8 cellular contexts compared by ENCODE assay signal in genomic region chr1:211698161-211699026, GRCh38. TPM values are rescaled to one million over a fixed set of nuclear protein-coding genes. Genes with fewer than 3 reads are reported as not detected.
DNase-seq lines count a peak whose midpoint lies in the region; ATAC-seq and TF ChIP-seq lines count a peak whose summit lies in the region.

No MANE protein-coding gene starts in this region.

- H3K27ac ChIP-seq in KMS-11 (no peak overlapping the region), trophoblast cell (ENCODE audit: low read depth, low read length) (no peak overlapping the region), transverse colon (no peak overlapping the region)

- no peak overlapping the region for H2BK120ac ChIP-seq in trophoblast cell (ENCODE audit: insufficient read depth, low read length, poor library complexity)

- no peak overlapping the region for H3K18ac ChIP-seq in trophoblast cell (ENCODE audit: low read length)

- no peak overlapping the region for H3K14ac ChIP-seq in trophoblast cell (ENCODE audit: low read length)

- ATAC-seq in GM21723 (IDR thresholded peaks at IDR 0.05; ENCODE audit: unreplicated experiment) = peak; percentile 62
- peak; percentile 87 for ATAC-seq in Right ventricle myocardium inferior

- intact Hi-C loops in Right ventricle myocardium inferior (cut with DNase I) (loop anchor here (1.0 to 2.0 kb wide), 2 partner anchors 132 to 246 kb away; partner anchors contain the start of gene LPGAT1), transverse colon (cut with DNase I; ENCODE audit: low total_unique reads) (no loop called here)

- H2BK12ac ChIP-seq in trophoblast cell (ENCODE audit: low read length) = no peak overlapping the region

- peaks cover 2% of the 10 kb centered on the region for H3K9me3 ChIP-seq in trophoblast cell (ENCODE audit: insufficient read depth, low read depth, low read length)
- no peaks in the 10 kb centered on the region for H3K9me3 ChIP-seq in transverse colon

- TF ChIP-seq EP300 in transverse colon (IDR thresholded peaks at IDR 0.05; ENCODE audit: low read depth) = no peak

- H4K91ac ChIP-seq in trophoblast cell (ENCODE audit: low read depth, low read length) = no peak overlapping the region

- no peak overlapping the region for H2BK5ac ChIP-seq in trophoblast cell (ENCODE audit: low read depth, low read length, poor library complexity)

- H3K27me3 ChIP-seq in KMS-11 (ENCODE audit: insufficient read depth, low read depth) = no peaks in the 10 kb centered on the region
- no peaks in the 10 kb centered on the region for H3K27me3 ChIP-seq in trophoblast cell (ENCODE audit: insufficient read depth, low read length)
- no peaks in the 10 kb centered on the region for H3K27me3 ChIP-seq in transverse colon

- H4K8ac ChIP-seq in trophoblast cell (ENCODE audit: low read depth, low read length) = no peak overlapping the region

- H3K4me2 ChIP-seq in KMS-11 (peak overlapping the region; percentile 27), trophoblast cell (ENCODE audit: low read length) (peak overlapping the region; percentile 61)

- no peaks in the 10 kb centered on the region for H3K79me1 ChIP-seq in trophoblast cell (ENCODE audit: low read length)

- H3K4me1 ChIP-seq in KMS-11 (ENCODE audit: low read depth, poor library complexity, severe bottlenecking) (peaks cover 5% of the 10 kb centered on the region), trophoblast cell (ENCODE audit: control insufficient read depth in 1 of 2, insufficient read depth in 2 of 2, low read length in 2 of 2) (peaks cover 0 to 5% of the 10 kb centered on the region in 2 experiments), transverse colon (peaks cover 0 to 8% (median 3%) of the 10 kb centered on the region in 4 donors)

- H2AK5ac ChIP-seq in trophoblast cell (ENCODE audit: low read length) = no peak overlapping the region

- no peak overlapping the region for H4K12ac ChIP-seq in trophoblast cell (ENCODE audit: low read depth, low read length)

- no peaks in the 10 kb centered on the region for H4K20me1 ChIP-seq in KMS-11 (ENCODE audit: insufficient read depth)

- H3K79me2 ChIP-seq in KMS-11 (ENCODE audit: insufficient read depth, low read depth) (no peaks in the 10 kb centered on the region), trophoblast cell (ENCODE audit: control insufficient read depth, insufficient read depth, low read length, poor library complexity) (no peaks in the 10 kb centered on the region)

- H3K36me3 ChIP-seq in KMS-11 (ENCODE audit: insufficient read depth) = no peaks in the 10 kb centered on the region
- H3K36me3 ChIP-seq in trophoblast cell (ENCODE audit: control insufficient read depth in 1 of 2, insufficient read depth in 2 of 2, low read length in 2 of 2) = no peaks in the 10 kb centered on the region
- H3K36me3 ChIP-seq in transverse colon = no peaks in the 10 kb centered on the region

- no peak for TF ChIP-seq POLR2A in transverse colon (IDR thresholded peaks at IDR 0.05)

- H3K4ac ChIP-seq in trophoblast cell (ENCODE audit: low read depth, low read length) = no peak overlapping the region

- in situ Hi-C loops in transverse colon (cut with MboI; ENCODE audit: low pct_ligation_motif_present in 1 of 4, low pct_unique_long_range_greater_than_20kb in 1 of 4, low sequenced_read_pairs in 3 of 4) = loop anchor here in 2 of 4 donors (25.0 kb wide), 2 partner anchors 739 to 764 kb away; partner anchors contain the start of gene NENF (in 1 of the 2)

- no CpG with 5 or more reads among the region's 29 CpGs for WGBS in trophoblast cell (ENCODE audit: extremely low coverage, insufficient coverage, insufficient read length)
- WGBS in transverse colon (ENCODE audit: low coverage in 1 of 2), 2 donors = 24 to 67% methylated on average over 6 to 17 of the region's 29 CpGs

- H3K23ac ChIP-seq in trophoblast cell (ENCODE audit: low read length) = no peak overlapping the region

- H3K9ac ChIP-seq in KMS-11 (no peak overlapping the region), trophoblast cell (ENCODE audit: low read length) (no peak overlapping the region)

- DNase-seq in DMS153 treated with DMSO at 0.1 percent for 48 hours (lab: John Stamatoyannopoulos, UW; ENCODE audit: unreplicated experiment) (peak; percentile 85), SK-N-DZ (ENCODE audit: low spot score) (peak; percentile 56), Right ventricle myocardium inferior (ENCODE audit: missing footprints) (peak; percentile 95), trophoblast cell (peak; percentile 58 to 83), transverse colon (peak; percentile 85)
- DNase-seq in activated naive CD4-positive, alpha-beta T cell treated with anti-CD3 and anti-CD28 coated beads, Interleukin-2, amount 50 U/mL, for 16 hours = peak; percentile 78

- H3K4me3 ChIP-seq in KMS-11 (IDR thresholded peaks at IDR 0.05; ENCODE audit: insufficient read depth, low read depth, low read length) (no peak overlapping the region), trophoblast cell (ENCODE audit: low read depth, low read length) (no peak overlapping the region), transverse colon (peak overlapping the region in 2 of 4 donors; percentile 4 to 37)

- H2AFZ ChIP-seq in KMS-11 (ENCODE audit: low read depth) (peak overlapping the region; percentile 62), trophoblast cell (ENCODE audit: insufficient read depth, low read length, poor library complexity) (no peak overlapping the region)

- peak; percentile 97 for TF ChIP-seq CTCF in KMS-11 (conservative IDR thresholded peaks at IDR 0.05; ENCODE audit: low read depth, low read length)
- peak; percentile 86 to 95 (median 92) for TF ChIP-seq CTCF in transverse colon (IDR thresholded peaks at IDR 0.05)

RNA-seq across cellular contexts. Expression of gene NEK2, which starts 23.0 kb away (rescaled TPM):
- 74.5 and 81.0 TPM in 2 replicates for polyA plus RNA-seq in SK-N-DZ (2014; cell fraction: cytosol; rRNA removed)
- 34.4 and 40.4 TPM in 2 replicates for polyA plus RNA-seq in SK-N-DZ (2014; cell fraction: nucleus; rRNA removed)
- total RNA-seq in Right ventricle myocardium inferior = 0.32 TPM
- 10.1 and 11.4 TPM in 2 replicates for polyA plus RNA-seq in trophoblast cell (2013)
- 1 to 10 TPM; 1.7 to 4.9 (median 2.1) TPM for total RNA-seq in transverse colon
